10 cellular contexts compared by ENCODE assay signal in the genomic region with DNA sequence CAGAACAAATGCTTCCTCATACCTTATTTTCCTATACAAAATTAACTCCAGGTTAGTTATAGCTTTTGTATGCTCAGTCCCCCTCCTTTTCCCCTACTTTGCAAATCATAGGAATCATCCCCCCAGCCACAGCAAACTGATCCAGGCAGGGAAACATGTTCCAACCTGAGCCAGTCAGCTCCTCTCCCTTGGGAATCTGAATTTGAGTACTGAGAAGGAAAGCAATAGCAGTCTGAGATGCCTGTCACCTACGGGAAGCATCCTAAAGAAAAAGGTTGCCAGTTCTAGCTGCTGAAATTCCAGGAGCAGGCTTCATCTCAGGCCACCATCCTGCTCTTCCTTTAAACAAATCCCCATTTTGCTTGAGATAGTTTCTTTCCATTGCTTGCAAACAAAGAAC. TPM values are rescaled to one million over a fixed set of nuclear protein-coding genes. Genes with fewer than 3 reads are reported as not detected.
DNase-seq lines count a peak whose midpoint lies in the region; ATAC-seq and TF ChIP-seq lines count a peak whose summit lies in the region.
"Had no signal": no experiment of that assay in that cellular context is flagged by ENCODE, and none has a peak within 500 bp of the region (broad histone marks: within the 10 kb centered on the region; RNA-seq: fewer than 3 reads in every experiment).

No MANE protein-coding gene starts in this region.

- no peak overlapping the region for H3K4me3 Mint-ChIP-seq in CD14-positive monocyte
- H3K4me3 Mint-ChIP-seq in naive thymus-derived CD8-positive, alpha-beta T cell, result peak overlapping the region in 7 of 10 donors; percentile 5 to 63 (median 34)

- peaks cover 38% of the 10 kb centered on the region for H3K4me1 ChIP-seq in psoas muscle

- POLR2A ChIA-PET in naive thymus-derived CD8-positive, alpha-beta T cell (lab: Charles Lee), result no interaction called here

- H3K4me3 ChIP-seq in coronary artery (peak overlapping the region; percentile 29), psoas muscle (no peak overlapping the region)
- H3K4me3 ChIP-seq: BLaER1 had no signal

- peaks cover 41% of the 10 kb centered on the region for H3K4me1 Mint-ChIP-seq in CD14-positive monocyte
- peaks cover 25 to 74% (median 63%) of the 10 kb centered on the region in 4 donors for H3K4me1 Mint-ChIP-seq in naive thymus-derived CD8-positive, alpha-beta T cell

- intact Hi-C loops in CD14-positive monocyte (cut with micrococcal nuclease) (no loop called here), psoas muscle (cut with DNase I) (no loop called here)

- no peak for ATAC-seq in naive thymus-derived CD8-positive, alpha-beta T cell
- no peak for ATAC-seq in psoas muscle
- ATAC-seq: PC-3 had no signal

- H3K27ac ChIP-seq in coronary artery (peak overlapping the region; percentile 39 to 69), psoas muscle (no peak overlapping the region)
- H3K27ac ChIP-seq: BLaER1 had no signal

- no peaks in the 10 kb centered on the region for H3K9me3 ChIP-seq in psoas muscle

- H3K9me3 Mint-ChIP-seq in CD14-positive monocyte, result no peaks in the 10 kb centered on the region
- no peaks in the 10 kb centered on the region for H3K9me3 Mint-ChIP-seq in naive thymus-derived CD8-positive, alpha-beta T cell

- peaks cover 28 to 32% of the 10 kb centered on the region in 2 donors for H3K36me3 Mint-ChIP-seq in CD14-positive monocyte
- peaks cover 0 to 30% (median 5%) of the 10 kb centered on the region in 3 donors for H3K36me3 Mint-ChIP-seq in naive thymus-derived CD8-positive, alpha-beta T cell

- H3K27me3 ChIP-seq in psoas muscle (ENCODE audit: insufficient read depth in 3 of 3, low read length in 2 of 3), result no peaks in the 10 kb centered on the region
- H3K27me3 ChIP-seq: BLaER1 had no signal

- 15 to 35% (median 25%) methylated on average over 1 of the region's 1 CpG for WGBS in psoas muscle, 3 donors

- no peaks in the 10 kb centered on the region for H3K27me3 Mint-ChIP-seq in CD14-positive monocyte (ENCODE audit: low read depth in 3 of 3)
- H3K27me3 Mint-ChIP-seq in naive thymus-derived CD8-positive, alpha-beta T cell, result no peaks in the 10 kb centered on the region

- no peak for DNase-seq in CD14-positive monocyte (ENCODE audit: low spot score)
- peak; percentile 25 for DNase-seq in NCI-H1694 (lab: John Stamatoyannopoulos, UW)
- no peak for DNase-seq in coronary artery (ENCODE audit: low spot score)
- DNase-seq in naive thymus-derived CD8-positive, alpha-beta T cell, result no peak
- DNase-seq in UCSD-AML1 (lab: John Stamatoyannopoulos, UW; ENCODE audit: unreplicated experiment), result no peak
- DNase-seq in psoas muscle, result no peak
- no peak for DNase-seq in HCEC 1CT
- no peak for DNase-seq in activated CD4-positive, alpha-beta T cell treated with anti-CD3 and anti-CD28 coated beads, Interleukin-2, amount 50 U/mL, for 4 hours
- DNase-seq: PC-3 had no signal

- TF ChIP-seq CTCF in CD14-positive monocyte (IDR thresholded peaks at IDR 0.05) (no peak), coronary artery (IDR thresholded peaks at IDR 0.05) (no peak), psoas muscle (IDR thresholded peaks at IDR 0.05) (no peak)

- no peaks in the 10 kb centered on the region for H3K36me3 ChIP-seq in psoas muscle (ENCODE audit: insufficient read depth in 1 of 2, low read depth in 1 of 2)

- peak overlapping the region in 4 of 7 donors; percentile 22 to 74 (median 46) for H3K27ac Mint-ChIP-seq in CD14-positive monocyte
- peak overlapping the region in 5 of 10 donors; percentile 15 to 64 (median 27) for H3K27ac Mint-ChIP-seq in naive thymus-derived CD8-positive, alpha-beta T cell

RNA-seq across cellular contexts. Expression of a gene that starts 6.9 kb away (rescaled TPM):
- polyA plus RNA-seq in CD14-positive monocyte, result 10 to 100 TPM; 26.3 to 33.5 TPM
- 10 to 100 TPM; 59.3 to 62.0 TPM for total RNA-seq in naive thymus-derived CD8-positive, alpha-beta T cell
- polyA plus RNA-seq in naive thymus-derived CD8-positive, alpha-beta T cell, result 10 to 100 TPM; 24.6 to 28.0 (median 27.5) TPM
- 10 to 100 TPM in 3 of 4 donors, 1 to 10 TPM in 1; 5.7 to 13.5 (median 11.8) TPM for total RNA-seq in psoas muscle
- polyA plus RNA-seq in psoas muscle, result 10 to 100 TPM; 11.7 to 19.2 (median 13.9) TPM

RNA-seq across cellular contexts. Expression of a gene that starts 16.2 kb away (rescaled TPM):
- not detected for polyA plus RNA-seq in CD14-positive monocyte
- total RNA-seq in naive thymus-derived CD8-positive, alpha-beta T cell, result 1 to 10 TPM; 2.4 to 2.7 TPM
- 1 to 10 TPM in 1 of 3 donors, under 1 TPM in 2; 0.22 to 1.2 (median 0.61) TPM for polyA plus RNA-seq in naive thymus-derived CD8-positive, alpha-beta T cell
- under 1 TPM; 0.30 to 0.60 (median 0.46) TPM for total RNA-seq in psoas muscle
- polyA plus RNA-seq in psoas muscle, result under 1 TPM; 0.15 to 0.48 (median 0.22) TPM
- total RNA-seq: PC-3 had no signal

Comparison
In these comparisons a context has a peak if more than half of its experiments do, and no peak if none do; other contexts are left out.
1. H3K4me3 Mint-ChIP-seq: peak in naive thymus-derived CD8-positive, alpha-beta T cell (7 of 10); none in CD14-positive monocyte (0 of 2).